Comparison of ENCODE assay signal across 17 cellular contexts in the genomic region with DNA sequence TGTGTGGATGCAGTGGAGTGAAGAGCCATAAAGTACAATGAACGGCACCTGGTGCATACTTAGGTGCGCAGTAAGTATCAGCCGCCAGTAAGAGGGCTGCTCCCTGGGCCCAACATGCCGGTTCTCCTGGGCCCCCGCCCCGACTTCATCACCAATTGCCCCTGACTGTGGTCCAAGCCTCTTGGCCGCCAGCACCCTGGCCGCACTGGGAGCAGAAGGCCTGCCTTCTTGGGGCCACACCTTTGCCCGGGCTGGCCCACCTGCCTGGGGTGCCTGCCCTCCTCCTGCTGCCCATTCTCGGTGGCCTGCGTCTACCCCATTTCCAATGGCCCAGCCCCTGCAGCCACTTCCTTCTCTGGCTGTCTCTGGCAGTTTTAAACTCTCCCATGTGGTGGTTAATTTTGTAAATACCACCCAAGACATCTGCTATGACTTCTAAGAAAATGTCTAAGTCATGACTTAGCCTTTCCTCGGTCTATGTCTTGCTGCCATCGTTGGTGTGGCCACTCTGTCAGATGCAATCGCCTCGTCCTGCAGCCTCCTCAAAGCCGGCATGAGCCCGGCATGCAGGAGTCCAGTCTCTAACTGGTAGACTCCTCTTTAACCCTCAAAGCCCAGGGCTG. TPM values are rescaled to one million over a fixed set of nuclear protein-coding genes. Genes with fewer than 3 reads are reported as not detected.
"Had no signal": no experiment of that assay in that cellular context is flagged by ENCODE, and none has a peak within 500 bp of the region (broad histone marks: within the 10 kb centered on the region; RNA-seq: fewer than 3 reads in every experiment).

No MANE protein-coding gene starts in this region.

- H3K36me3 ChIP-seq: brain microvascular endothelial cell, gastroesophageal sphincter, pancreas, tibial nerve, vagina had no signal

- H3K9me3 Mint-ChIP-seq: activated T-cell treated with anti-CD3 and anti-CD28 coated beads, Interleukin-2, amount 50 U/mL, for 72 hours; effector memory CD8-positive, alpha-beta T cell; mesothelial cell of epicardium had no signal

- H3K9me3 ChIP-seq: gastroesophageal sphincter, pancreas, tibial nerve, vagina had no signal

- FAIRE-seq: pancreas had no signal

- H3K27me3 Mint-ChIP-seq: activated naive CD8-positive, alpha-beta T cell had no signal

- H3K4me3 Mint-ChIP-seq: activated CD8-positive, alpha-beta T cell treated with anti-CD3 and anti-CD28 coated beads, Interleukin-2, amount 10 ng/mL, durations not matched to agents 7 days and 5 days; activated naive CD8-positive, alpha-beta T cell; activated T-cell treated with anti-CD3 and anti-CD28 coated beads, Interleukin-2, amount 50 U/mL, for 72 hours; effector memory CD8-positive, alpha-beta T cell; mesothelial cell of epicardium; T-helper 17 cell had no signal

- H3K27me3 ChIP-seq: brain microvascular endothelial cell, gastroesophageal sphincter, pancreas, tibial nerve, vagina had no signal

- H3K27ac ChIP-seq: brain microvascular endothelial cell, pancreas had no signal

- H3K4me1 ChIP-seq: pancreas had no signal

- H3K4me3 ChIP-seq: lung, pancreas, vagina had no signal

- H3K27ac Mint-ChIP-seq: activated CD8-positive, alpha-beta T cell treated with anti-CD3 and anti-CD28 coated beads, Interleukin-2, amount 10 ng/mL, durations not matched to agents 7 days and 5 days; activated naive CD8-positive, alpha-beta T cell; activated T-cell treated with anti-CD3 and anti-CD28 coated beads, Interleukin-2, amount 50 U/mL, for 72 hours; effector memory CD8-positive, alpha-beta T cell; mesothelial cell of epicardium; T-helper 17 cell had no signal

- ATAC-seq: activated CD8-positive, alpha-beta T cell treated with anti-CD3 and anti-CD28 coated beads, Interleukin-2, amount 10 ng/mL, durations not matched to agents 7 days and 5 days; activated T-cell treated with anti-CD3 and anti-CD28 coated beads, Interleukin-2, amount 50 U/mL, for 72 hours; effector memory CD8-positive, alpha-beta T cell had no signal

- DNase-seq: activated CD4-positive, alpha-beta T cell treated with anti-CD3 and anti-CD28 coated beads for 48 hours; activated CD8-positive, alpha-beta memory T cell treated with anti-CD3 and anti-CD28 coated beads, Interleukin-2, amount 50 U/mL, for 48 hours; activated CD8-positive, alpha-beta T cell treated with anti-CD3 and anti-CD28 coated beads, Interleukin-2, amount 10 ng/mL, durations not matched to agents 7 days and 5 days; activated gamma-delta T cell; activated T-cell treated with anti-CD3 and anti-CD28 coated beads, Interleukin-2, amount 50 U/mL, for 72 hours; brain microvascular endothelial cell; effector memory CD8-positive, alpha-beta T cell; erythroblast; pancreas; stimulated activated CD4-positive, alpha-beta T cell treated with anti-CD3 and anti-CD28 coated beads, Interleukin-1b, Interleukin-23, amount 100 ng/mL, for 48 hours; T-helper 17 cell had no signal

RNA-seq across cellular contexts. Expression of gene ZBP1, which starts 52.8 kb away (rescaled TPM):
- total RNA-seq: mesothelial cell of epicardium had no signal
